In genomic region chr10:67571503-67571902, GRCh38 we compare ENCODE assay signal across 1 cellular context.
TF ChIP-seq lines count a peak whose summit lies in the region.

No MANE protein-coding gene starts in this region.

TF ChIP-seq in GM23338, 12 proteins besides CTCF, POLR2A, EP300 and RAD21 (continued from another document):
- TF ChIP-seq ZNF462 (CRISPR knock-in tag; IDR thresholded peaks at IDR 0.05) = no peak
- TF ChIP-seq EZH2phosphoT487 (IDR thresholded peaks at IDR 0.05; ENCODE audit: unreplicated experiment) = no peak
- TF ChIP-seq ETS1 (IDR thresholded peaks at IDR 0.05) = no peak
